Comparison of ENCODE assay signal across 19 cellular contexts in the genomic region with DNA sequence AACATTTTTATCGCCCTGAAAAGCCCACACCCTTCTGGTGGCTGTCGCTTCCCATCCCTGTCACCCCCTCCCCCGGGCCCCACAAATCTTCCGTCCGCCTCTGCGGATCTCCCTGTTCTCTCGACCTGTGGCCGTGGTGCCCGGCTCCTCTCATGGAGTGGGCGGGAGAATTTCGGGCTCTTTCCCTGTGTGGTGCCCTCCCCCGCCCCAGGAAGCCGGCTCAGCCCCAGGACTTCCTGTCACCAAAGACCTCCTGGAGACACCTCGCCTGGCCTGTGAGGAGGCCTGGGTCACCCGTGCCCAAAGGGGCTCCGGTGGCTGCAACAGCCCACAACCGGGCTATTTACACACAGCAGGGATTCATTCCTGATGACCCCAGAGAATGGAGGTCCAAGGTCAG. TPM values are rescaled to one million over a fixed set of nuclear protein-coding genes. Genes with fewer than 3 reads are reported as not detected.
DNase-seq lines count a peak whose midpoint lies in the region; FAIRE-seq and TF ChIP-seq lines count a peak whose summit lies in the region.
"Had no signal": no experiment of that assay in that cellular context is flagged by ENCODE, and none has a peak within 500 bp of the region (broad histone marks: within the 10 kb centered on the region; RNA-seq: fewer than 3 reads in every experiment).

No MANE protein-coding gene starts in this region.

- H3K9me3 ChIP-seq in BLaER1 treated with 17β-estradiol and CSF1 and Interleukin-3, amounts not matched to agents 10 nM and 100 nM (replicated peaks in 1 of 11): no peaks in the 10 kb centered on the region
- H3K9me3 ChIP-seq in osteoblast (ENCODE audit: low read depth, low read length) (no peaks in the 10 kb centered on the region), ovary (no peaks in the 10 kb centered on the region)
- H3K9me3 ChIP-seq: SJCRH30 had no signal

- FAIRE-seq in GM12891 (lab: Jason Lieb, UNC): no peak
- FAIRE-seq: D721Med, GM18507, RCC 7860 had no signal

- peak overlapping the region; percentile 78 to 97 (median 89) for H3K4me2 ChIP-seq in BLaER1 treated with 17β-estradiol and CSF1 and Interleukin-3, amounts not matched to agents 10 nM and 100 nM
- no peak overlapping the region for H3K4me2 ChIP-seq in osteoblast (ENCODE audit: insufficient read depth, low read length)

- no peak overlapping the region for H3K4me3 Mint-ChIP-seq in dendritic cell treated with granulocyte-macrophage colony-stimulating factor and Interleukin-4, amounts not matched to agents 40 ng/mL and 50 ng/mL, for 4 days

- DNase-seq in KBM-7 (peak; percentile 19), osteoblast (ENCODE audit: insufficient read length, low spot score, missing footprints) (peak; percentile 85), GM12891 (ENCODE audit: insufficient read length, low spot score) (no peak), ovary (no peak), NCI-H1048 (lab: John Stamatoyannopoulos, UW) (no peak)
- DNase-seq: GM23248, HCEC 1CT, IMR-90, NCI-H1092, NCI-H1436 treated with DMSO at 0.1 percent for 48 hours, NCI-H187 treated with DMSO at 0.1 percent for 48 hours, NCI-H2171 treated with DMSO at 0.1 percent for 48 hours, NCI-H774 had no signal

- no peak for TF ChIP-seq POLR2A in GM12891 (IDR thresholded peaks at IDR 0.05; ENCODE audit: low read depth, low read length)
- TF ChIP-seq POLR2A in ovary (IDR thresholded peaks at IDR 0.05): no peak

- H3K27me3 Mint-ChIP-seq in dendritic cell treated with granulocyte-macrophage colony-stimulating factor and Interleukin-4, amounts not matched to agents 40 ng/mL and 50 ng/mL, for 4 days: peaks cover 45% of the 10 kb centered on the region

- TF ChIP-seq CTCF in osteoblast (IDR thresholded peaks at IDR 0.05; ENCODE audit: extremely low read depth, low read depth, low read length) (no peak), ovary (IDR thresholded peaks at IDR 0.05) (no peak)

- H2AFZ ChIP-seq in osteoblast (ENCODE audit: low read length): no peak overlapping the region
- H2AFZ ChIP-seq: GM23248 had no signal

- H3K4me3 ChIP-seq in BLaER1 treated with 17β-estradiol and CSF1 and Interleukin-3, amounts not matched to agents 10 nM and 100 nM: peak overlapping the region in 4 of 10 experiments; percentile 20 to 49 (median 32); a peak in 8 of 20 replicates
- H3K4me3 ChIP-seq in osteoblast (ENCODE audit: insufficient read depth, low read length): no peak overlapping the region
- no peak overlapping the region for H3K4me3 ChIP-seq in ovary
- H3K4me3 ChIP-seq: GM23248, SJCRH30 had no signal

- 39 to 44% (median 39%) methylated on average over 17 of the region's 17 CpGs for WGBS in ovary, 3 donors

- H3K36me3 ChIP-seq in BLaER1 treated with 17β-estradiol and CSF1 and Interleukin-3, amounts not matched to agents 10 nM and 100 nM: no peaks in the 10 kb centered on the region
- H3K36me3 ChIP-seq in osteoblast (ENCODE audit: insufficient read depth, low read length): no peaks in the 10 kb centered on the region
- no peaks in the 10 kb centered on the region for H3K36me3 ChIP-seq in ovary
- H3K36me3 ChIP-seq: SJCRH30 had no signal

- TF ChIP-seq EP300 in ovary (IDR thresholded peaks at IDR 0.05): no peak

- peaks cover 4 to 77% (median 27%) of the 10 kb centered on the region in 11 experiments; a peak in 16 of 22 replicates for H3K27me3 ChIP-seq in BLaER1 treated with 17β-estradiol and CSF1 and Interleukin-3, amounts not matched to agents 10 nM and 100 nM
- H3K27me3 ChIP-seq in osteoblast (ENCODE audit: insufficient read depth, low read length) (peaks cover 25% of the 10 kb centered on the region), ovary (no peaks in the 10 kb centered on the region)

- peak overlapping the region in 9 of 11 experiments; percentile 29 to 68 (median 56); a peak in 16 of 22 replicates for H3K9ac ChIP-seq in BLaER1 treated with 17β-estradiol and CSF1 and Interleukin-3, amounts not matched to agents 10 nM and 100 nM
- H3K9ac ChIP-seq: GM23248 had no signal

- no peaks in the 10 kb centered on the region for H3K36me3 Mint-ChIP-seq in dendritic cell treated with granulocyte-macrophage colony-stimulating factor and Interleukin-4, amounts not matched to agents 40 ng/mL and 50 ng/mL, for 4 days (ENCODE audit: low read depth)

- H3K9me3 Mint-ChIP-seq in dendritic cell treated with granulocyte-macrophage colony-stimulating factor and Interleukin-4, amounts not matched to agents 40 ng/mL and 50 ng/mL, for 4 days: no peaks in the 10 kb centered on the region

- H3K27ac ChIP-seq in BLaER1 treated with 17β-estradiol and CSF1 and Interleukin-3, amounts not matched to agents 10 nM and 100 nM: peak overlapping the region in 9 of 11 experiments; percentile 43 to 82 (median 68); a peak in 18 of 22 replicates
- H3K27ac ChIP-seq in osteoblast (ENCODE audit: low read depth, low read length) (no peak overlapping the region), ovary (no peak overlapping the region)
- H3K27ac ChIP-seq: GM23248, SJCRH30 had no signal

- peak overlapping the region; percentile 42 for H3K27ac Mint-ChIP-seq in dendritic cell treated with granulocyte-macrophage colony-stimulating factor and Interleukin-4, amounts not matched to agents 40 ng/mL and 50 ng/mL, for 4 days

- peaks cover 17% of the 10 kb centered on the region for H3K4me1 Mint-ChIP-seq in dendritic cell treated with granulocyte-macrophage colony-stimulating factor and Interleukin-4, amounts not matched to agents 40 ng/mL and 50 ng/mL, for 4 days (ENCODE audit: low read depth)

- intact Hi-C loops in dendritic cell treated with granulocyte-macrophage colony-stimulating factor and Interleukin-4, amounts not matched to agents 40 ng/mL and 50 ng/mL, for 4 days (cut with micrococcal nuclease): no loop called here
- intact Hi-C loops in ovary (cut with DNase I): no loop called here

- peaks cover 27 to 75% (median 70%) of the 10 kb centered on the region in 10 experiments for H3K4me1 ChIP-seq in BLaER1 treated with 17β-estradiol and CSF1 and Interleukin-3, amounts not matched to agents 10 nM and 100 nM
- no peaks in the 10 kb centered on the region for H3K4me1 ChIP-seq in osteoblast (ENCODE audit: insufficient read depth, low read length)
- H3K4me1 ChIP-seq in ovary (ENCODE audit: insufficient read depth): no peaks in the 10 kb centered on the region

- H3K79me2 ChIP-seq in osteoblast (ENCODE audit: insufficient read depth, low read length): no peaks in the 10 kb centered on the region

- in situ Hi-C loops in KBM-7 (cut with MboI; ENCODE audit: low pct_unique_long_range_greater_than_20kb, low sequenced_read_pairs): no loop called here

- H4K20me1 ChIP-seq in BLaER1 treated with 17β-estradiol and CSF1 and Interleukin-3, amounts not matched to agents 10 nM and 100 nM: no peaks in the 10 kb centered on the region
- no peaks in the 10 kb centered on the region for H4K20me1 ChIP-seq in osteoblast (ENCODE audit: insufficient read depth, low read length)

TF ChIP-seq in GM12891, 5 proteins besides CTCF, POLR2A, EP300 and RAD21:
- TF ChIP-seq TAF1 (IDR thresholded peaks at IDR 0.05; ENCODE audit: low read depth, low read length) (no peak), PAX5 (IDR thresholded peaks at IDR 0.05; ENCODE audit: insufficient read depth, low read length, severe bottlenecking) (no peak), POU2F2 (IDR thresholded peaks at IDR 0.05; ENCODE audit: low read depth, low read length) (no peak), SPI1 (IDR thresholded peaks at IDR 0.05; ENCODE audit: low read depth, low read length) (no peak), POLR2AphosphoS5 (IDR thresholded peaks at IDR 0.05; ENCODE audit: low read depth, low read length) (no peak)

RNA-seq across cellular contexts. Expression of a gene that starts 26.1 kb away (rescaled TPM):
- total RNA-seq in osteoblast (37.1 and 49.2 TPM in 2 replicates), ovary (100 to 1,000 TPM in 5 of 7 donors, 10 to 100 TPM in 2; 63.9 to 180 (median 145) TPM)
- 113 TPM for polyA plus RNA-seq in GM12891 (2012; ENCODE audit: low read depth, missing spikeins)
- polyA plus RNA-seq in ovary: 100 to 1,000 TPM; 104 to 258 TPM

RNA-seq across cellular contexts. Expression of a gene that starts 27.4 kb away (rescaled TPM):
- total RNA-seq in osteoblast (not detected in 2 replicates), ovary (under 1 TPM in 3 of 7 donors, not detected in 4; 0.23 to 0.69 (median 0.65) TPM)
- not detected for polyA plus RNA-seq in GM12891 (2012; ENCODE audit: low read depth, missing spikeins)
- under 1 TPM in 1 of 2 donors, not detected in 1; 0.56 TPM for polyA plus RNA-seq in ovary
- total RNA-seq: GM23248, IMR-90, SJCRH30 had no signal
- polyA plus RNA-seq: GM23248, IMR-90 had no signal

RNA-seq across cellular contexts. Expression of a gene that starts 42.8 kb away (rescaled TPM):
- total RNA-seq in osteoblast (not detected in 2 replicates), ovary (10 to 100 TPM in 1 of 7 donors, 1 to 10 TPM in 3, under 1 TPM in 1, not detected in 2; 0.83 to 12.5 (median 8.3) TPM)
- not detected for polyA plus RNA-seq in GM12891 (2012; ENCODE audit: low read depth, missing spikeins)
- 10 to 100 TPM in 1 of 2 donors, 1 to 10 TPM in 1; 3.1 to 16.2 TPM for polyA plus RNA-seq in ovary
- total RNA-seq: GM23248, IMR-90, SJCRH30 had no signal
- polyA plus RNA-seq: GM23248, IMR-90 had no signal

RNA-seq across cellular contexts. Expression of a gene that starts 50.1 kb away (rescaled TPM):
- total RNA-seq in osteoblast (under 0.01 and 0.29 TPM in 2 replicates), ovary (10 to 100 TPM in 1 of 7 donors, 1 to 10 TPM in 5, under 1 TPM in 1; 0.25 to 26.1 (median 2.6) TPM)
- polyA plus RNA-seq in GM12891 (2012; ENCODE audit: low read depth, missing spikeins): 0.21 TPM
- polyA plus RNA-seq in ovary: under 1 TPM; 0.25 to 0.63 TPM

RNA-seq across cellular contexts. Expression of a gene that starts 53.3 kb away (rescaled TPM):
- not detected in 2 replicates for total RNA-seq in osteoblast
- not detected for polyA plus RNA-seq in GM12891 (2012; ENCODE audit: low read depth, missing spikeins)
- 1 to 10 TPM in 4 of 7 donors, not detected in 3; 1.4 to 7.4 (median 4.4) TPM for total RNA-seq in ovary
- 10 to 100 TPM in 1 of 2 donors, 1 to 10 TPM in 1; 1.0 to 17.3 TPM for polyA plus RNA-seq in ovary
- total RNA-seq: GM23248, IMR-90, SJCRH30 had no signal
- polyA plus RNA-seq: GM23248, IMR-90 had no signal

Comparison
In these comparisons a context has a peak if more than half of its experiments do, and no peak if none do; other contexts are left out.
1. H3K27ac ChIP-seq: peak in BLaER1 treated with 17β-estradiol and CSF1 and Interleukin-3, amounts not matched to agents 10 nM and 100 nM (9 of 11); none in osteoblast (single experiment) and ovary (0 of 2).
2. DNase-seq: peak in KBM-7 (single experiment) and osteoblast (single experiment); none in GM12891 (single experiment), ovary (0 of 5) and NCI-H1048 (single experiment).